Comparison of ENCODE assay signal across 14 cellular contexts in genomic region chr1:53765656-53766055, GRCh38. TPM values are rescaled to one million over a fixed set of nuclear protein-coding genes. Genes with fewer than 3 reads are reported as not detected.
DNase-seq lines count a peak whose midpoint lies in the region; ATAC-seq and TF ChIP-seq lines count a peak whose summit lies in the region.
"Had no signal": no experiment of that assay in that cellular context is flagged by ENCODE, and none has a peak within 500 bp of the region (broad histone marks: within the 10 kb centered on the region; RNA-seq: fewer than 3 reads in every experiment).

No MANE protein-coding gene starts in this region.

- no peak for TF ChIP-seq EP300 in SK-N-SH (IDR thresholded peaks at IDR 0.05; ENCODE audit: borderline replicate concordance in 1 of 2, low read depth in 1 of 2, low read length in 1 of 2)

- H2AFZ ChIP-seq in SK-N-SH (ENCODE audit: low read depth) (peak overlapping the region; percentile 67), neural progenitor cell (replicated peaks) (no peak overlapping the region)

- no peaks in the 10 kb centered on the region for H3K27me3 ChIP-seq in SK-N-SH (ENCODE audit: insufficient read depth)
- H3K27me3 ChIP-seq in neural progenitor cell = no peaks in the 10 kb centered on the region
- H3K27me3 ChIP-seq: vagina had no signal

- no peak overlapping the region for H3K4me3 Mint-ChIP-seq in mesothelial cell of epicardium
- H3K4me3 Mint-ChIP-seq in neural progenitor cell = no peak overlapping the region

- H3K9me3 ChIP-seq in SK-N-SH (no peaks in the 10 kb centered on the region), neural progenitor cell (ENCODE audit: low read depth) (no peaks in the 10 kb centered on the region)
- H3K9me3 ChIP-seq: A549, vagina had no signal

- peak overlapping the region; percentile 39 for H3K27ac Mint-ChIP-seq in mesothelial cell of epicardium
- H3K27ac Mint-ChIP-seq in neural progenitor cell = no peak overlapping the region

- no peak overlapping the region for H3K9ac ChIP-seq in SK-N-SH
- no peak overlapping the region for H3K9ac ChIP-seq in neural progenitor cell

- TF ChIP-seq CTCF in SK-N-SH (IDR thresholded peaks at IDR 0.05) (no peak), astrocyte of the spinal cord (IDR thresholded peaks at IDR 0.05; ENCODE audit: low read depth, low read length) (no peak), mesothelial cell of epicardium (IDR thresholded peaks at IDR 0.05; ENCODE audit: unreplicated experiment) (no peak), neural progenitor cell (IDR thresholded peaks at IDR 0.05) (no peak), omental fat pad (IDR thresholded peaks at IDR 0.05) (no peak)

- H3K36me3 ChIP-seq in SK-N-SH (replicated peaks in 1 of 2; ENCODE audit: control insufficient read depth in 1 of 2, insufficient read depth in 2 of 2, low read length in 1 of 2) (peaks cover 3 to 21% of the 10 kb centered on the region in 2 experiments), neural progenitor cell (peaks cover 6% of the 10 kb centered on the region)
- H3K36me3 ChIP-seq: vagina had no signal

- H3K27me3 Mint-ChIP-seq in mesothelial cell of epicardium (ENCODE audit: low read depth) (no peaks in the 10 kb centered on the region), neural progenitor cell (ENCODE audit: insufficient read depth, low read depth) (no peaks in the 10 kb centered on the region)

- H3K4me1 Mint-ChIP-seq in mesothelial cell of epicardium (peaks cover 20% of the 10 kb centered on the region), neural progenitor cell (no peaks in the 10 kb centered on the region)

- ATAC-seq in SK-N-SH treated with all-trans-retinoic acid at 6 μM for 48 hours = no peak
- ATAC-seq in omental fat pad (ENCODE audit: low FRiP score) = no peak
- ATAC-seq: A549, Panc1 had no signal

- H3K27ac ChIP-seq in SK-N-SH (ENCODE audit: low read depth in 2 of 2, low read length in 1 of 2) = peak overlapping the region in 1 of 2 experiments; percentile 48; a peak in 2 of 4 replicates
- no peak overlapping the region for H3K27ac ChIP-seq in neural progenitor cell
- H3K27ac ChIP-seq: A549, vagina had no signal

- H3F3A ChIP-seq in SK-N-SH (replicated peaks; ENCODE audit: insufficient read depth) = no peaks in the 10 kb centered on the region
- no peaks in the 10 kb centered on the region for H3F3A ChIP-seq in neural progenitor cell (ENCODE audit: low read depth)

- H3K4me1 ChIP-seq in SK-N-SH (ENCODE audit: control insufficient read depth in 1 of 2, insufficient read depth in 2 of 2, low read depth in 1 of 2, low read length in 1 of 2) (peaks cover 0 to 14% of the 10 kb centered on the region in 2 experiments; a peak in 2 of 4 replicates), neural progenitor cell (no peaks in the 10 kb centered on the region)
- H3K4me1 ChIP-seq: A549 had no signal

- H4K20me1 ChIP-seq in SK-N-SH (ENCODE audit: insufficient read depth) (no peaks in the 10 kb centered on the region), neural progenitor cell (ENCODE audit: low read depth) (no peaks in the 10 kb centered on the region)

- no peaks in the 10 kb centered on the region for H3K36me3 Mint-ChIP-seq in mesothelial cell of epicardium
- H3K36me3 Mint-ChIP-seq in neural progenitor cell = peaks cover 5% of the 10 kb centered on the region

- H3K4me2 ChIP-seq in SK-N-SH (0 out of 2 replicates have a peak overlapping the region, but pooled peaks have one; percentile 1), neural progenitor cell (no peak overlapping the region)
- H3K4me2 ChIP-seq: A549 had no signal

- H3K9me3 Mint-ChIP-seq in mesothelial cell of epicardium (no peaks in the 10 kb centered on the region), neural progenitor cell (no peaks in the 10 kb centered on the region)

- POLR2A ChIA-PET in SK-N-SH (lab: Yijun Ruan, JAX) = no interaction called here

- H3K9me2 ChIP-seq in SK-N-SH = no peaks in the 10 kb centered on the region

- WGBS in SK-N-SH (ENCODE audit: low lambda C conversion rate) = 67% methylated on average over 1 of the region's 1 CpG

- no peak for TF ChIP-seq RAD21 in SK-N-SH (IDR thresholded peaks at IDR 0.05; ENCODE audit: low read length)

- CTCF ChIA-PET in SK-N-SH (lab: Yijun Ruan, JAX) = interaction anchor here (1.5 to 3.0 kb wide), 3 partner anchors 12 to 315 kb away, joined by 5 to 9 read pairs (median 9); no protein-coding TSS in a partner anchor

- H3K4me3 ChIP-seq in SK-N-SH (ENCODE audit: low read depth in 2 of 2, low read length in 1 of 2) (no peak overlapping the region), astrocyte of the spinal cord (ENCODE audit: low read depth, low read length) (no peak overlapping the region), neural progenitor cell (no peak overlapping the region)
- H3K4me3 ChIP-seq: A549, vagina had no signal

- H3K79me2 ChIP-seq in SK-N-SH (ENCODE audit: insufficient read depth) = no peaks in the 10 kb centered on the region
- no peaks in the 10 kb centered on the region for H3K79me2 ChIP-seq in neural progenitor cell (ENCODE audit: low read depth)

- no peak for DNase-seq in SK-N-SH
- DNase-seq in KBM-7 = peak; percentile 28
- DNase-seq in astrocyte of the spinal cord (ENCODE audit: low read depth, low spot score) = peak; percentile 51
- DNase-seq in mesothelial cell of epicardium (ENCODE audit: low spot score in 2 of 2, unreplicated experiment in 2 of 2) = no peak
- DNase-seq in Ammon's horn (ENCODE audit: low spot score) = no peak
- DNase-seq in neural progenitor cell (ENCODE audit: low spot score) = no peak
- no peak for DNase-seq in omental fat pad (ENCODE audit: low spot score)
- DNase-seq: central memory CD4-positive, alpha-beta T cell; NCI-H1694; nucleus accumbens had no signal

- in situ Hi-C loops in KBM-7 (cut with MboI; ENCODE audit: low pct_unique_long_range_greater_than_20kb, low sequenced_read_pairs) = no loop called here
- in situ Hi-C loops in astrocyte of the spinal cord (cut with HindIII; ENCODE audit: low sequenced_read_pairs) = no loop called here

TF ChIP-seq in SK-N-SH, 30 proteins besides CTCF, POLR2A, EP300 and RAD21:
- TF ChIP-seq GABPA (IDR thresholded peaks at IDR 0.05; ENCODE audit: low read depth) (peak; percentile 44; the same call in 1 of the 2 replicates), RXRA (IDR thresholded peaks at IDR 0.05; ENCODE audit: borderline replicate concordance, low read depth) (no peak), RCOR1 (IDR thresholded peaks at IDR 0.05; ENCODE audit: low read length) (no peak)
TF ChIP-seq in SK-N-SH: peak in this region for 1.

TF ChIP-seq in SK-N-SH treated with all-trans-retinoic acid at 6 μM for 48 hours, 23 proteins besides CTCF, POLR2A, EP300 and RAD21 (continues in another document):
- TF ChIP-seq ARNTL (CRISPR knock-in tag; IDR thresholded peaks at IDR 0.05; ENCODE audit: borderline replicate concordance, low read depth) (no peak), GLIS3 (CRISPR knock-in tag; IDR thresholded peaks at IDR 0.05) (no peak), PATZ1 (CRISPR knock-in tag; IDR thresholded peaks at IDR 0.05; ENCODE audit: borderline replicate concordance) (no peak), ZNF70 (CRISPR knock-in tag; IDR thresholded peaks at IDR 0.05) (no peak), ISL1 (CRISPR knock-in tag; IDR thresholded peaks at IDR 0.05) (no peak), PPARA (CRISPR knock-in tag; IDR thresholded peaks at IDR 0.05; ENCODE audit: borderline replicate concordance) (no peak), ZFP3 (CRISPR knock-in tag; IDR thresholded peaks at IDR 0.05) (no peak), BACH2 (CRISPR knock-in tag; IDR thresholded peaks at IDR 0.05; ENCODE audit: borderline replicate concordance) (no peak), ZFP30 (CRISPR knock-in tag; IDR thresholded peaks at IDR 0.05) (no peak), ZC3H10 (CRISPR knock-in tag; IDR thresholded peaks at IDR 0.05) (no peak), CREB5 (CRISPR knock-in tag; IDR thresholded peaks at IDR 0.05; ENCODE audit: low read depth) (no peak), CSDC2 (CRISPR knock-in tag; IDR thresholded peaks at IDR 0.05) (no peak), SNAI2 (CRISPR knock-in tag; IDR thresholded peaks at IDR 0.05) (no peak)

RNA-seq across cellular contexts. Expression of gene GLIS1, which starts 26.7 kb away (rescaled TPM):
- polyA plus RNA-seq in SK-N-SH (2012; rRNA removed) = 0.05 and 0.13 TPM in 2 replicates
- polyA plus RNA-seq in SK-N-SH (2012; cell fraction: cytosol; rRNA removed) = 0.06 and 0.09 TPM in 2 replicates
- 0.15 and 0.25 TPM in 2 replicates for polyA plus RNA-seq in SK-N-SH (2012; cell fraction: nucleus; rRNA removed)
- total RNA-seq in mesothelial cell of epicardium = 1.1 to 1.6 TPM (median 1.2 TPM) in 3 replicates
- total RNA-seq in neural progenitor cell (ENCODE audit: low replicate concordance) = not detected in 2 replicates
- 1 to 10 TPM in 2 of 4 donors, under 1 TPM in 2; 0.19 to 1.4 (median 0.75) TPM for total RNA-seq in omental fat pad

Comparison
In these comparisons a context has a peak if more than half of its experiments do, and no peak if none do; other contexts are left out.
1. DNase-seq: peak in KBM-7 (single experiment) and astrocyte of the spinal cord (single experiment); none in SK-N-SH (single experiment), mesothelial cell of epicardium (0 of 2), Ammon's horn (single experiment), neural progenitor cell (single experiment) and omental fat pad (single experiment).